In the genomic region with DNA sequence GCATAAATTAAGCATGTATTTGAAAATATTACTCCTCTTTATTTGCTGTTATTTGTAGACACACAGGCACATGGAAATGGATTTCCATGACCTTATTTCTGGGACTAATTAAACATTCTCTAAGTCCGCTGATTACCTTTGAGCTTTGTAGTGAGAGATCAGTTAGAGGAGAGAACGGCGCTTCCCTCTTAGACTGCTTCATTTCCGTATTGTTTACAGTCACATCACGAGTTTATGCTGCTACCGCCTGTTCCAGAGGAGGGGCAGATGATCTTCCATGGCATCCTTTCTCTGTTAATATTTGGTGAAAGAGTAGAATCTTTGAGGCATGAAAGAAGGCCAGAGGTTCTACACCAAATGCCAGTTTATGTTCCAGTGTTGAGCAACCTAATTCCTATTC, we compare ENCODE assay signal across 24 cellular contexts.
"Had no signal": no experiment of that assay in that cellular context is flagged by ENCODE, and none has a peak within 500 bp of the region (broad histone marks: within the 10 kb centered on the region; RNA-seq: fewer than 3 reads in every experiment).

No MANE protein-coding gene starts in this region.

- H3K4me3 ChIP-seq: adrenal gland, body of pancreas, MG63, PC-9 had no signal

- H3K9me3 ChIP-seq: adrenal gland, body of pancreas, MG63 had no signal

- FAIRE-seq: bronchial epithelial cell had no signal

- H3K27ac ChIP-seq: adrenal gland, body of pancreas, PC-9, VCaP had no signal

- H2AFZ ChIP-seq: PC-9 had no signal

- H3K4me2 ChIP-seq: PC-9 had no signal

- H3K4me1 ChIP-seq: adrenal gland, body of pancreas had no signal

- DNase-seq: activated CD4-positive, alpha-beta T cell treated with anti-CD3 and anti-CD28 coated beads for 4 hours; activated CD8-positive, alpha-beta memory T cell treated with anti-CD3 and anti-CD28 coated beads, Interleukin-2, amount 50 U/mL, for 4 hours; activated CD8-positive, alpha-beta T cell treated with anti-CD3 and anti-CD28 coated beads for 36 hours; activated gamma-delta T cell treated with Interleukin-2 at 50 U/mL for 16 hours; activated naive CD4-positive, alpha-beta T cell treated with anti-CD3 and anti-CD28 coated beads, Interleukin-2, amount 50 U/mL, for 16 hours; activated naive CD8-positive, alpha-beta T cell treated with anti-CD3 and anti-CD28 coated beads, Interleukin-2, amount 10 ng/mL, durations not matched to agents 7 days and 5 days; activated T-cell treated with anti-CD3 and anti-CD28 coated beads, Interleukin-2, amount 50 U/mL, for 72 hours; adrenal gland; aorta; body of pancreas; central memory CD4-positive, alpha-beta T cell; MG63; NCI-H1105; NCI-H1436; NCI-H1694 treated with DMSO at 0.1 percent for 48 hours; NCI-H2081 treated with DMSO at 0.1 percent for 48 hours; NCI-H345; NCI-H510A; NCI-H526 treated with DMSO at 0.1 percent for 48 hours; PC-9; SHP77 treated with DMSO at 0.1 percent for 48 hours; T-cell had no signal

- ATAC-seq: activated CD8-positive, alpha-beta T cell treated with anti-CD3 and anti-CD28 coated beads for 36 hours; activated T-cell treated with anti-CD3 and anti-CD28 coated beads, Interleukin-2, amount 50 U/mL, for 72 hours; body of pancreas; T-cell had no signal

- H3K27me3 ChIP-seq: adrenal gland, body of pancreas had no signal

- H3K36me3 ChIP-seq: adrenal gland, MG63 had no signal
